ENCODE assay signal across 8 cellular contexts in the genomic region with DNA sequence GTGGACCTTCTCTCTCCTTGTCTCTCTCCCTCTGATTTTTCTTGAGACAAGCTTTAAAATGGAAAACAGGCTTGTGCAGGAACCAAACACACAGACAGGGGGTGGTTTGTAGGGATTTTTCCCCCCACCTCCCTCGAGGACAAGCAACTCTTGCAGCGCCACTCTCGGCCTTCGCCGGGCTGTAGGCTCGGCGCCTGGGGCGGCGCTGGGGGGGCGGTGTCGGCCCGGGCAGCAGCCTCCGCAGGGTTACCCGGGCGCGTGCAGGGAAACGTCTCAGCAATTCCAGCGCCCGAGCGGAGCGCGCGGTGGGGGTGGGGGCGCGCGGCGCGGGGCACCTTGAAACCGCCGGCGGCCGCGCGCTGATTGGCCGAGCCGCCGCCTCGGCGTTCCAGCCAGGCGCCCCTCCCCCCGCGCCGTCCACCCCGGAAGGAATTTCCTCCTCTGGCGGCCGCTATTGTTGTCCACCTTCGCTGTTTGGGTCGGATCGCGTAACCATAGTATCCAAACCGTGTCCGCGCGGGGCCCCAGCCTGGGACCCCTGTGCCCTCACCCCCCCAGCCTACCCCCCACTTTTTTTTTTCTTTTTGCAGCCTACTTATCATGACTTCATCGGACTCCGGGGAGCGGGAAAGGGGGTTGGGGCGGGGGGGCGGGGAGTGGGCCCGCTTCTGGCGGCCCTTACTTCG. TPM values are rescaled to one million over a fixed set of nuclear protein-coding genes. Genes with fewer than 3 reads are reported as not detected.
A peak's percentile ranks its signal among the peaks of the same experiment; 100 is the strongest.
DNase-seq lines count a peak whose midpoint lies in the region; ATAC-seq and TF ChIP-seq lines count a peak whose summit lies in the region.

No MANE protein-coding gene starts in this region.

- peak overlapping the region; percentile 100 for H3K4me2 ChIP-seq in GM23338

- peak; percentile 97 for DNase-seq in DMS 273 (lab: John Stamatoyannopoulos, UW; ENCODE audit: unreplicated experiment)
- peak; percentile 96 for DNase-seq in GM23338 (ENCODE audit: low spot score)
- DNase-seq in NCI-H128 (lab: John Stamatoyannopoulos, UW; ENCODE audit: unreplicated experiment), result peak; percentile 84
- DNase-seq in T follicular helper cell (ENCODE audit: low read depth), result peak; percentile 56
- DNase-seq in amniotic epithelial cell (ENCODE audit: low read depth), result peak; percentile 82
- DNase-seq in heart right ventricle, result peak; percentile 94 to 95
- peak; percentile 97 for DNase-seq in posterior vena cava (ENCODE audit: low spot score)
- DNase-seq in transverse colon, result peak; percentile 95

- no peaks in the 10 kb centered on the region for H3K9me3 ChIP-seq in heart right ventricle
- H3K9me3 ChIP-seq in transverse colon, result no peaks in the 10 kb centered on the region

- no peak for TF ChIP-seq EP300 in transverse colon (IDR thresholded peaks at IDR 0.05; ENCODE audit: low read depth)

- no peaks in the 10 kb centered on the region; the same call in 2 of the 3 replicates for H3K36me3 Mint-ChIP-seq in GM23338 (ENCODE audit: low read depth)

- peak overlapping the region; percentile 81 for H3K4me3 Mint-ChIP-seq in GM23338

- H3K4me1 ChIP-seq in GM23338 (ENCODE audit: insufficient read depth) (peaks cover 36% of the 10 kb centered on the region), heart right ventricle (peaks cover 7 to 39% (median 23%) of the 10 kb centered on the region in 9 donors), transverse colon (peaks cover 20 to 42% (median 34%) of the 10 kb centered on the region in 4 donors)

- intact Hi-C loops in heart right ventricle (cut with DNase I) (loop anchor here in 8 of 10 donors (1.0 to 10.0 kb wide), 17 partner anchors 80 to 436 kb away; a partner anchor contains a TSS), posterior vena cava (cut with DNase I) (loop anchor here (2.0 to 10.0 kb wide), 5 partner anchors 77 to 633 kb away; no protein-coding TSS in a partner anchor), transverse colon (cut with DNase I; ENCODE audit: low total_unique reads) (loop anchor here (1.0 to 5.0 kb wide), 4 partner anchors 81 to 366 kb away; a partner anchor contains a TSS)

- H3K79me2 ChIP-seq in GM23338 (replicated peaks; ENCODE audit: insufficient read depth), result no peaks in the 10 kb centered on the region

- WGBS in heart right ventricle, 2 donors, result 0 to 1% methylated on average over 53 to 62 of the region's 62 CpGs
- 0% methylated on average over 1 to 34 of the region's 62 CpGs for WGBS in transverse colon (ENCODE audit: low coverage in 1 of 2), 2 donors

- no peaks in the 10 kb centered on the region for H3K9me3 Mint-ChIP-seq in GM23338

- H4K20me1 ChIP-seq in GM23338 (replicated peaks; ENCODE audit: insufficient read depth), result no peaks in the 10 kb centered on the region

- H3K27me3 ChIP-seq in GM23338 (ENCODE audit: insufficient read depth) (peaks cover 22% of the 10 kb centered on the region), heart right ventricle (no peaks in the 10 kb centered on the region), transverse colon (no peaks in the 10 kb centered on the region)

- TF ChIP-seq CTCF in GM23338 (conservative IDR thresholded peaks at IDR 0.05; ENCODE audit: low read depth in 2 of 2) (peak; percentile 9 to 14; a peak in 1 of 4 replicates), heart right ventricle (IDR thresholded peaks at IDR 0.05) (peak in 6 of 9 donors; percentile 9 to 39 (median 32)), transverse colon (IDR thresholded peaks at IDR 0.05) (peak in 3 of 5 experiments; percentile 22 to 39 (median 34))

- H3K36me3 ChIP-seq in GM23338 (ENCODE audit: insufficient read depth) (no peaks in the 10 kb centered on the region), heart right ventricle (no peaks in the 10 kb centered on the region), transverse colon (no peaks in the 10 kb centered on the region)

- H2AFZ ChIP-seq in GM23338, result peak overlapping the region; percentile 52; the same call in 1 of the 2 replicates

- ATAC-seq in GM23338, result peak; percentile 44
- ATAC-seq in heart right ventricle, result peak; percentile 84 to 91 (median 90)

- peak overlapping the region; percentile 100 for H3K27ac ChIP-seq in GM23338 (ENCODE audit: low read depth)
- H3K27ac ChIP-seq in heart right ventricle, result peak overlapping the region; percentile 76 to 97 (median 93)
- peak overlapping the region; percentile 92 to 97 (median 92) for H3K27ac ChIP-seq in transverse colon

- in situ Hi-C loops in transverse colon (cut with MboI; ENCODE audit: low pct_ligation_motif_present in 1 of 4, low pct_unique_long_range_greater_than_20kb in 1 of 4, low sequenced_read_pairs in 3 of 4), result loop anchor here (5.0 to 25.0 kb wide), 3 partner anchors 73 to 376 kb away; a partner anchor contains a TSS

- peak overlapping the region; percentile 91 for H3K4me3 ChIP-seq in GM23338
- peak overlapping the region; percentile 40 to 75 (median 66) for H3K4me3 ChIP-seq in heart right ventricle
- H3K4me3 ChIP-seq in transverse colon, result peak overlapping the region; percentile 50 to 73 (median 58)

- H3K27me3 Mint-ChIP-seq in GM23338 (ENCODE audit: insufficient read depth, low read depth, poor library complexity), result peaks cover 32% of the 10 kb centered on the region

- peaks cover 38% of the 10 kb centered on the region for H3K4me1 Mint-ChIP-seq in GM23338

- H3F3A ChIP-seq in GM23338 (replicated peaks; ENCODE audit: low read depth), result peaks cover 19% of the 10 kb centered on the region

- TF ChIP-seq POLR2A in transverse colon (IDR thresholded peaks at IDR 0.05), result peak; percentile 33

- H3K9me2 ChIP-seq in GM23338 (ENCODE audit: insufficient read depth), result no peaks in the 10 kb centered on the region

- peak overlapping the region; percentile 98 for H3K27ac Mint-ChIP-seq in GM23338

TF ChIP-seq in GM23338, 12 proteins besides CTCF, POLR2A, EP300 and RAD21:
- TF ChIP-seq CREB1 (CRISPR knock-in tag; IDR thresholded peaks at IDR 0.05; ENCODE audit: low read depth) (peak; percentile 63), POLR2AphosphoS5 (IDR thresholded peaks at IDR 0.05; ENCODE audit: low read depth) (peak; percentile 43; the same call in 1 of the 2 replicates), NANOG (IDR thresholded peaks at IDR 0.05; ENCODE audit: borderline replicate concordance) (no peak)

RNA-seq across cellular contexts. Expression of a gene that starts 59.8 kb away (rescaled TPM):
- 2.7 and 3.7 TPM in 2 replicates for total RNA-seq in GM23338 (2014; rRNA removed; shearing (Covaris generic))
- polyA plus RNA-seq in GM23338 (2016; fragmentation: Nextera tagmentation; extraction: Ambion mirVana) (1.6 and 2.0 TPM in 2 replicates), heart right ventricle (10 to 100 TPM; 33.0 to 44.8 TPM)
- total RNA-seq in heart right ventricle (10 to 100 TPM; 25.8 to 77.2 (median 59.4) TPM), posterior vena cava (10 to 100 TPM in 1 of 2 donors, 1 to 10 TPM in 1; 6.5 to 10.3 TPM), transverse colon (10 to 100 TPM; 70.6 to 79.7 (median 75.3) TPM)

Comparison
In these comparisons a context has a peak if more than half of its experiments do, and no peak if none do; other contexts are left out.
1. Peak in every context shown above with its lines: DNase-seq, ATAC-seq, H3K4me3 ChIP-seq and H3K27ac ChIP-seq.